7 cellular contexts compared by ENCODE assay signal in the genomic region with DNA sequence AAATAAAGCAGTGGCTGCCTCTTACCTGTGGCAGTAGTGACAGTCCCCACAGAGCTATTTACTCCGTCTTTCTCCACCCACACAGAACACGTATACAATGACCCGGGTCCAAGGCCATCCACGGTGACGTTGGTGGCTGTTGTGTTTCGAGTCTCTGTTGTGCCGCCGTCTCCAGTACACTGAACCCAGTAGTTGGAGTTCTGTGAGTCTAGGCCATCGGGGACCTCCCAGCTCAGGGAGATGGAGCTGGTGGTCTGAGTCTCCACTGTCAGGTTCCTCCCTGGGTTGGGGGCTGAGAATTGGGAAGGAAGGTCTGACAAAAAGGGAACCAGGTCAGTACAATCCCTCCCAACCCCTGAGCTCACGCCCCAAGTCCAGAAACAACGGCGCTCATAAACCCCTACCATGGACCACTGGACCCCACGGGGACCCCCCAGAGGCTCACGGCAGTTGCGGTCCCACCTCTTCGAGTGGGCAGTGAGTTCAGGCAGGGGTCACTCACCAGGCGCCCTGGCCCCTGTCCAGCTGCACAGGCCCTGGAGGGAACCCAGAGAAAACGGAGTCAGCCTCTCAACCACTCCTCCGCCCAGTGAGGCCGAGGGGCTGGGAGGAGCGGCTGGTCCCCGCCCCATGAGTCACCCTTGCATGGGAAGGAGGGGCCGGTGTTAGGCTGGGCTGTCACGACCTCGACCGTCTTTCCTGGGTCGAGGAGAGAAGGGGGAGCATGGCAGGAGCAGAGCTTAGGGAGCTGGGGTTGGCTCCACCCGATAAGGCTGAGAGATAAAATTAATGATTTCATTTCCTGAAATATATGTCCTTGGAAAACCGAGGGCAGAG. TPM values are rescaled to one million over a fixed set of nuclear protein-coding genes. Genes with fewer than 3 reads are reported as not detected.
DNase-seq lines count a peak whose midpoint lies in the region; ATAC-seq and TF ChIP-seq lines count a peak whose summit lies in the region.

No MANE protein-coding gene starts in this region.

- H3K4me3 Mint-ChIP-seq in neural progenitor cell = peak overlapping the region; percentile 78

- H3K79me2 ChIP-seq in neural progenitor cell (ENCODE audit: low read depth) = no peaks in the 10 kb centered on the region

- H3K36me3 ChIP-seq in neural progenitor cell (no peaks in the 10 kb centered on the region), transverse colon (peaks cover 0 to 7% (median 0%) of the 10 kb centered on the region in 4 donors)

- 0 to 26% methylated on average over 1 to 29 of the region's 29 CpGs for WGBS in transverse colon (ENCODE audit: low coverage in 1 of 2), 2 donors

- H2AFZ ChIP-seq in neural progenitor cell (replicated peaks) = no peak overlapping the region

- H3K27me3 ChIP-seq in neural progenitor cell (no peaks in the 10 kb centered on the region), transverse colon (no peaks in the 10 kb centered on the region)

- DNase-seq in GOT3 (lab: John Stamatoyannopoulos, UW) (peak; percentile 32), NCI-H226 (peak; percentile 99), activated T-cell treated with anti-CD3 and anti-CD28 coated beads for 48 hours (ENCODE audit: low read depth) (peak; percentile 56), fibroblast of the conjunctiva (ENCODE audit: low read depth) (peak; percentile 74), neural progenitor cell (ENCODE audit: low spot score) (peak; percentile 77), transverse colon (peak; percentile 91)

- no peaks in the 10 kb centered on the region for H3F3A ChIP-seq in neural progenitor cell (ENCODE audit: low read depth)

- H3K27ac ChIP-seq in neural progenitor cell (no peak overlapping the region), transverse colon (peak overlapping the region; percentile 67 to 87 (median 82))

- H3K4me1 ChIP-seq in neural progenitor cell (peaks cover 3% of the 10 kb centered on the region), transverse colon (peaks cover 4 to 21% (median 20%) of the 10 kb centered on the region in 4 donors)

- peak overlapping the region; percentile 90 for H3K27ac Mint-ChIP-seq in neural progenitor cell

- H3K4me2 ChIP-seq in neural progenitor cell = no peak overlapping the region

- peak; percentile 86 for TF ChIP-seq POLR2A in transverse colon (IDR thresholded peaks at IDR 0.05)

- no peak for ATAC-seq in HG03439 (IDR thresholded peaks at IDR 0.05; ENCODE audit: unreplicated experiment)

- no peak for TF ChIP-seq CTCF in neural progenitor cell (IDR thresholded peaks at IDR 0.05)
- no peak for TF ChIP-seq CTCF in transverse colon (IDR thresholded peaks at IDR 0.05)

- H3K36me3 Mint-ChIP-seq in neural progenitor cell = no peaks in the 10 kb centered on the region

- TF ChIP-seq EP300 in transverse colon (IDR thresholded peaks at IDR 0.05; ENCODE audit: low read depth) = no peak

- no peaks in the 10 kb centered on the region for H4K20me1 ChIP-seq in neural progenitor cell (ENCODE audit: low read depth)

- H3K9me3 ChIP-seq in neural progenitor cell (ENCODE audit: low read depth) = no peaks in the 10 kb centered on the region
- no peaks in the 10 kb centered on the region for H3K9me3 ChIP-seq in transverse colon

- intact Hi-C loops in transverse colon (cut with DNase I; ENCODE audit: low total_unique reads) = no loop called here

- H3K4me3 ChIP-seq in neural progenitor cell = no peak overlapping the region
- H3K4me3 ChIP-seq in transverse colon = peak overlapping the region in 3 of 4 donors; percentile 7 to 46 (median 24)

- no peaks in the 10 kb centered on the region for H3K9me3 Mint-ChIP-seq in neural progenitor cell

- in situ Hi-C loops in transverse colon (cut with MboI; ENCODE audit: low pct_ligation_motif_present in 1 of 4, low pct_unique_long_range_greater_than_20kb in 1 of 4, low sequenced_read_pairs in 3 of 4) = no loop called here

- no peak overlapping the region for H3K9ac ChIP-seq in neural progenitor cell

- peaks cover 4% of the 10 kb centered on the region for H3K27me3 Mint-ChIP-seq in neural progenitor cell (ENCODE audit: insufficient read depth, low read depth)

- H3K4me1 Mint-ChIP-seq in neural progenitor cell = peaks cover 19% of the 10 kb centered on the region

RNA-seq across cellular contexts. Expression of a gene that starts 2.4 kb away (rescaled TPM):
- total RNA-seq in neural progenitor cell (ENCODE audit: low replicate concordance) (not detected in 2 replicates), transverse colon (100 to 1,000 TPM in 2 of 4 donors, 10 to 100 TPM in 2; 31.2 to 176 (median 102) TPM)

RNA-seq across cellular contexts. Expression of a gene that starts 21.7 kb away (rescaled TPM):
- 1.4 and 3.3 TPM in 2 replicates for total RNA-seq in neural progenitor cell (ENCODE audit: low replicate concordance)
- total RNA-seq in transverse colon = 10 to 100 TPM in 1 of 4 donors, 1 to 10 TPM in 3; 2.0 to 40.8 (median 4.4) TPM

RNA-seq across cellular contexts. Expression of a gene that starts 26.8 kb away (rescaled TPM):
- 0.22 TPM in 1 of 2 replicates, not detected in the other for total RNA-seq in neural progenitor cell (ENCODE audit: low replicate concordance)
- total RNA-seq in transverse colon = 1 to 10 TPM in 1 of 4 donors, under 1 TPM in 2, not detected in 1; 0.48 to 9.6 (median 0.96) TPM

RNA-seq across cellular contexts. Expression of a gene that starts 40.5 kb away (rescaled TPM):
- total RNA-seq in neural progenitor cell (ENCODE audit: low replicate concordance) = 9.1 and 12.0 TPM in 2 replicates
- under 1 TPM in 2 of 4 donors, not detected in 2; 0.40 to 0.41 TPM for total RNA-seq in transverse colon

RNA-seq across cellular contexts. Expression of a gene that starts 49.4 kb away (rescaled TPM):
- 22.2 and 41.0 TPM in 2 replicates for total RNA-seq in neural progenitor cell (ENCODE audit: low replicate concordance)
- total RNA-seq in transverse colon = not detected

Comparison
In these comparisons a context has a peak if more than half of its experiments do, and no peak if none do; other contexts are left out.
1. DNase-seq: peak in every context shown above with its lines; median percentile 99 in NCI-H226; 91 in transverse colon; 77 in neural progenitor cell; 74 in fibroblast of the conjunctiva; 56 in activated T-cell treated with anti-CD3 and anti-CD28 coated beads for 48 hours; 32 in GOT3.
2. RNA of a gene that starts 2.4 kb away (total RNA-seq): 31.2 to 176 TPM in transverse colon; not detected in neural progenitor cell; every median in the first group is over 10 times any median in the second.